22 cellular contexts compared by ENCODE assay signal in genomic region chr10:101529207-101529606, GRCh38. TPM values are rescaled to one million over a fixed set of nuclear protein-coding genes. Genes with fewer than 3 reads are reported as not detected.
DNase-seq lines count a peak whose midpoint lies in the region; ATAC-seq, FAIRE-seq and TF ChIP-seq lines count a peak whose summit lies in the region.
"Had no signal": no experiment of that assay in that cellular context is flagged by ENCODE, and none has a peak within 500 bp of the region (broad histone marks: within the 10 kb centered on the region; RNA-seq: fewer than 3 reads in every experiment).

No MANE protein-coding gene starts in this region.

- TF ChIP-seq POLR2A in IMR-90 (IDR thresholded peaks at IDR 0.05; ENCODE audit: low read depth, low read length) (no peak), H1 (IDR thresholded peaks at IDR 0.05; ENCODE audit: control extremely low read depth in 1 of 2, low read depth in 2 of 2, low read length in 2 of 2) (no peak)

- TF ChIP-seq RAD21 in IMR-90 (IDR thresholded peaks at IDR 0.05; ENCODE audit: low read length) (no peak), H1 (IDR thresholded peaks at IDR 0.05 in 1 of 2, conservative IDR thresholded peaks at IDR 0.05 in 1 of 2; ENCODE audit: low read depth in 2 of 2, low read length in 2 of 2) (no peak)

- dilution Hi-C loops in IMR-90 (cut with HindIII; ENCODE audit: low sequenced_read_pairs, unreplicated experiment): no loop called here

- no peaks in the 10 kb centered on the region for H3K27me3 Mint-ChIP-seq in mesothelial cell of epicardium (ENCODE audit: low read depth)
- H3K27me3 Mint-ChIP-seq in activated T-cell treated with anti-CD3 and anti-CD28 coated beads, Interleukin-2, amount 50 U/mL, for 72 hours (ENCODE audit: low read depth): no peaks in the 10 kb centered on the region
- H3K27me3 Mint-ChIP-seq: B cell had no signal

- H2BK5ac ChIP-seq in IMR-90 (ENCODE audit: low read depth, low read length, poor library complexity, severe bottlenecking) (no peak overlapping the region), H1 (ENCODE audit: low read depth, low read length) (no peak overlapping the region)

- no peak overlapping the region for H3K18ac ChIP-seq in IMR-90 (ENCODE audit: low read depth, low read length)
- no peak overlapping the region for H3K18ac ChIP-seq in H1 (ENCODE audit: extremely low read depth, low read length)

- H2BK120ac ChIP-seq in IMR-90 (ENCODE audit: low read depth, low read length): no peak overlapping the region
- H2BK120ac ChIP-seq in H1 (replicated peaks; ENCODE audit: low read depth, low read length): no peak overlapping the region

- no peaks in the 10 kb centered on the region for H3K9me2 ChIP-seq in Karpas-422 (replicated peaks; ENCODE audit: insufficient read depth, low read length)

- H3K79me2 ChIP-seq in H1 (ENCODE audit: control insufficient read depth in 1 of 2, insufficient read depth in 2 of 2, low read length in 2 of 2) (no peaks in the 10 kb centered on the region), Karpas-422 (ENCODE audit: low read length) (no peaks in the 10 kb centered on the region)

- H2AFZ ChIP-seq in IMR-90 (replicated peaks; ENCODE audit: low read length, poor library complexity) (no peak overlapping the region), H1 (ENCODE audit: low read length) (no peak overlapping the region), Karpas-422 (ENCODE audit: low read length) (no peak overlapping the region)

- H4K20me1 ChIP-seq in IMR-90 (ENCODE audit: insufficient read depth, low read length): no peaks in the 10 kb centered on the region
- no peaks in the 10 kb centered on the region for H4K20me1 ChIP-seq in H1 (replicated peaks in 1 of 2; ENCODE audit: control insufficient read depth in 1 of 2, insufficient read depth in 2 of 2, low read length in 2 of 2)
- no peaks in the 10 kb centered on the region for H4K20me1 ChIP-seq in Karpas-422 (ENCODE audit: insufficient read depth, low read depth, low read length)

- no peak overlapping the region; the same call in 1 of the 2 replicates for H2BK12ac ChIP-seq in H1 (ENCODE audit: low read depth, low read length)

- POLR2A ChIA-PET in A673 (lab: Charles Lee; ENCODE audit: low non-redundant PET) (no interaction called here), IMR-90 (lab: Charles Lee; ENCODE audit: unreplicated experiment) (no interaction called here), H1 (lab: Charles Lee; ENCODE audit: partially characterized antibody) (interaction anchor here (0.8 kb wide), 1 partner anchor 31 kb away, joined by 6 read pairs; no protein-coding TSS in a partner anchor)

- H3K4me1 Mint-ChIP-seq in mesothelial cell of epicardium: peaks cover 21% of the 10 kb centered on the region
- H3K4me1 Mint-ChIP-seq in activated T-cell treated with anti-CD3 and anti-CD28 coated beads, Interleukin-2, amount 50 U/mL, for 72 hours (ENCODE audit: low read depth): no peaks in the 10 kb centered on the region
- H3K4me1 Mint-ChIP-seq: B cell had no signal

- no peak overlapping the region for H3K9ac ChIP-seq in IMR-90 (ENCODE audit: low read depth, low read length)
- no peak overlapping the region for H3K9ac ChIP-seq in H1 (replicated peaks in 1 of 4; ENCODE audit: extremely low read depth in 1 of 4, low read depth in 3 of 4, low read length in 3 of 4)
- no peak overlapping the region for H3K9ac ChIP-seq in Karpas-422 (ENCODE audit: low read length)
- H3K9ac ChIP-seq: KMS-11 had no signal

- no peak overlapping the region for H3K4me3 Mint-ChIP-seq in mesothelial cell of epicardium
- no peak overlapping the region for H3K4me3 Mint-ChIP-seq in activated T-cell treated with anti-CD3 and anti-CD28 coated beads, Interleukin-2, amount 50 U/mL, for 72 hours
- H3K4me3 Mint-ChIP-seq: B cell had no signal

- no peak overlapping the region for H2BK20ac ChIP-seq in IMR-90 (ENCODE audit: low read depth, low read length)
- H2BK20ac ChIP-seq in H1 (ENCODE audit: low read length): no peak overlapping the region

- TF ChIP-seq CTCF in A673 (conservative IDR thresholded peaks at IDR 0.05; ENCODE audit: low read depth, low read length) (no peak), IMR-90 (conservative IDR thresholded peaks at IDR 0.05; ENCODE audit: low read depth, low read length) (no peak), H1 (IDR thresholded peaks at IDR 0.05; ENCODE audit: control extremely low read depth in 1 of 3, insufficient read depth in 1 of 3, low read depth in 1 of 3, low read length in 3 of 3) (no peak), mesothelial cell of epicardium (IDR thresholded peaks at IDR 0.05; ENCODE audit: unreplicated experiment) (no peak)

- H3K23me2 ChIP-seq in H1 (ENCODE audit: low read depth, low read length): no peaks in the 10 kb centered on the region

- H3K14ac ChIP-seq in IMR-90 (replicated peaks; ENCODE audit: low read depth, low read length): no peak overlapping the region
- no peak overlapping the region for H3K14ac ChIP-seq in H1 (ENCODE audit: insufficient read length)

- H3K23ac ChIP-seq in IMR-90 (ENCODE audit: low read depth, low read length) (no peak overlapping the region), H1 (ENCODE audit: insufficient read length) (no peak overlapping the region)

- H3K36me3 ChIP-seq in A673 (ENCODE audit: insufficient read depth, low read length, poor library complexity, severe bottlenecking) (no peaks in the 10 kb centered on the region), IMR-90 (ENCODE audit: control insufficient read depth, insufficient read depth, low read length) (peaks cover 9% of the 10 kb centered on the region), H1 (ENCODE audit: control insufficient read depth in 2 of 4, insufficient read depth in 4 of 4, low read length in 3 of 4) (peaks cover 0 to 2% (median 0%) of the 10 kb centered on the region in 4 experiments; a peak in 1 of 8 replicates), Karpas-422 (ENCODE audit: insufficient read depth, low read length) (no peaks in the 10 kb centered on the region)
- H3K36me3 ChIP-seq: HAP-1, SJCRH30 had no signal

- H3K9me1 ChIP-seq in IMR-90 (ENCODE audit: insufficient read depth, low read length): no peaks in the 10 kb centered on the region

- DNase-seq in A673 (ENCODE audit: low spot score): peak; percentile 41
- no peak for DNase-seq in IMR-90
- no peak for DNase-seq in H1 (ENCODE audit: low read depth in 1 of 2, low spot score in 2 of 2)
- DNase-seq in mesothelial cell of epicardium (ENCODE audit: low spot score in 2 of 2, unreplicated experiment in 2 of 2): no peak
- no peak for DNase-seq in Karpas-422
- DNase-seq in activated T-cell treated with anti-CD3 and anti-CD28 coated beads, Interleukin-2, amount 50 U/mL, for 72 hours: no peak
- DNase-seq: 8988T, NCI-H1105, NCI-H146, NCI-H2029, NCI-H226, NCI-H510A treated with DMSO at 0.1 percent for 48 hours, NCI-H748 treated with DMSO at 0.1 percent for 48 hours had no signal

- H3K9me3 ChIP-seq in A673 (ENCODE audit: low read depth, low read length, poor library complexity, severe bottlenecking) (no peaks in the 10 kb centered on the region), IMR-90 (ENCODE audit: control insufficient read depth, insufficient read depth, low read length) (no peaks in the 10 kb centered on the region), H1 (ENCODE audit: insufficient read depth in 2 of 2, low read depth in 1 of 2, low read length in 1 of 2) (no peaks in the 10 kb centered on the region), Karpas-422 (ENCODE audit: low read length) (no peaks in the 10 kb centered on the region)
- H3K9me3 ChIP-seq: HAP-1, SJCRH30 had no signal

- H2AK9ac ChIP-seq in IMR-90 (replicated peaks; ENCODE audit: low read depth, low read length, poor library complexity): no peak overlapping the region

- peak overlapping the region; percentile 60 for H3K27ac Mint-ChIP-seq in mesothelial cell of epicardium
- no peak overlapping the region for H3K27ac Mint-ChIP-seq in activated T-cell treated with anti-CD3 and anti-CD28 coated beads, Interleukin-2, amount 50 U/mL, for 72 hours
- H3K27ac Mint-ChIP-seq: B cell had no signal

- H3K27ac ChIP-seq in A673 (ENCODE audit: low read depth, low read length, poor library complexity, severe bottlenecking): no peak overlapping the region
- H3K27ac ChIP-seq in IMR-90 (ENCODE audit: insufficient read depth, low read length): no peak overlapping the region
- no peak overlapping the region for H3K27ac ChIP-seq in H1 (ENCODE audit: low read depth, low read length)
- H3K27ac ChIP-seq in Karpas-422 (ENCODE audit: low read length): no peak overlapping the region
- H3K27ac ChIP-seq: HL-60, KMS-11, SJCRH30 had no signal

- H3K4me3 ChIP-seq in A673 (ENCODE audit: low read depth, low read length, poor library complexity, severe bottlenecking) (no peak overlapping the region), IMR-90 (ENCODE audit: insufficient read depth, low read depth, low read length) (no peak overlapping the region), H1 (ENCODE audit: extremely low read depth in 1 of 4, insufficient read depth in 2 of 4, low read depth in 3 of 4, low read length in 4 of 4) (peak overlapping the region in 1 of 4 experiments; percentile 4; a peak in 1 of 8 replicates), Karpas-422 (ENCODE audit: low read length) (no peak overlapping the region)
- H3K4me3 ChIP-seq: HAP-1, SJCRH30 had no signal

- ATAC-seq in IMR-90 (ENCODE audit: low read depth): peak; percentile 17; the same call in 1 of the 2 replicates
- ATAC-seq in activated T-cell treated with anti-CD3 and anti-CD28 coated beads, Interleukin-2, amount 50 U/mL, for 72 hours (replicated peaks in 1 of 2): no peak
- ATAC-seq in GM21526 (IDR thresholded peaks at IDR 0.05; ENCODE audit: low FRiP score, unreplicated experiment): no peak
- ATAC-seq in HG02970 (IDR thresholded peaks at IDR 0.05; ENCODE audit: low FRiP score, unreplicated experiment): no peak
- ATAC-seq: Panc1 had no signal

- FAIRE-seq in H1 (lab: Jason Lieb, UNC): no peak
- FAIRE-seq: GM19239 had no signal

- H2BK15ac ChIP-seq in IMR-90 (ENCODE audit: low read depth, low read length) (no peak overlapping the region), H1 (ENCODE audit: low read length) (no peak overlapping the region)

- no peak for TF ChIP-seq EP300 in H1 (IDR thresholded peaks at IDR 0.05; ENCODE audit: borderline replicate concordance in 1 of 2, low read depth in 2 of 2, low read length in 2 of 2)

- CTCF ChIA-PET in A673 (lab: Charles Lee) (no interaction called here), IMR-90 (lab: Yijun Ruan, JAX) (interaction anchor here (0.6 kb wide), 1 partner anchor 62 kb away, joined by 4 read pairs; no protein-coding TSS in a partner anchor), H1 (lab: Charles Lee; ENCODE audit: partially characterized antibody) (interaction anchor here (0.6 to 10.1 kb wide), 10 partner anchors 8 to 362 kb away, joined by 3 to 60 read pairs (median 3); no protein-coding TSS in a partner anchor)

- no peak overlapping the region for H3K4ac ChIP-seq in IMR-90 (ENCODE audit: low read depth, low read length)
- no peak overlapping the region for H3K4ac ChIP-seq in H1 (replicated peaks; ENCODE audit: insufficient read length, low read depth, low read length)

- H3K4me2 ChIP-seq in IMR-90 (ENCODE audit: low read depth, low read length) (no peak overlapping the region), H1 (ENCODE audit: insufficient read depth in 1 of 2, low read depth in 2 of 2, low read length in 2 of 2) (no peak overlapping the region; a peak in 1 of 4 replicates), Karpas-422 (ENCODE audit: low read depth, low read length, poor library complexity, severe bottlenecking) (no peak overlapping the region)
- H3K4me2 ChIP-seq: KMS-11 had no signal

- H3K4me1 ChIP-seq in A673 (ENCODE audit: insufficient read depth, low read length, poor library complexity, severe bottlenecking): peaks cover 14% of the 10 kb centered on the region
- no peaks in the 10 kb centered on the region for H3K4me1 ChIP-seq in IMR-90 (ENCODE audit: control insufficient read depth, insufficient read depth, low read length)
- H3K4me1 ChIP-seq in H1 (replicated peaks in 1 of 4; ENCODE audit: control insufficient read depth in 3 of 4, insufficient read depth in 4 of 4, low read length in 3 of 4): peaks cover 0 to 6% (median 3%) of the 10 kb centered on the region in 4 experiments; a peak in 3 of 7 replicates
- peaks cover 9% of the 10 kb centered on the region for H3K4me1 ChIP-seq in Karpas-422 (ENCODE audit: low read length)

- BruUV-seq in A673 (replicated peaks; lab: Mats Ljungman, UMichigan): no TSS peak
- no TSS peak for BruUV-seq in IMR-90 (replicated peaks; lab: Mats Ljungman, UMichigan)

- no peak overlapping the region for H2AK5ac ChIP-seq in IMR-90 (ENCODE audit: low read depth, low read length)
- H2AK5ac ChIP-seq in H1 (ENCODE audit: low read depth, low read length): no peak overlapping the region

- intact Hi-C loops in A673 (cut with micrococcal nuclease; ENCODE audit: unreplicated experiment): no loop called here
- intact Hi-C loops in IMR-90 (cut with micrococcal nuclease): no loop called here

- H3K56ac ChIP-seq in IMR-90 (ENCODE audit: extremely low read depth, insufficient read depth, low read length): no peak overlapping the region
- H3K56ac ChIP-seq in H1 (replicated peaks; ENCODE audit: insufficient read length, low read depth, low read length): peak overlapping the region; percentile 3

- H4K91ac ChIP-seq in IMR-90 (ENCODE audit: insufficient read depth, low read depth, low read length) (no peak overlapping the region), H1 (replicated peaks; ENCODE audit: insufficient read length, low read length) (no peak overlapping the region)

- in situ Hi-C loops in IMR-90 (cut with MboI; ENCODE audit: low sequenced_read_pairs): no loop called here

- no peak overlapping the region for H4K5ac ChIP-seq in IMR-90 (ENCODE audit: low read depth, low read length)
- no peak overlapping the region for H4K5ac ChIP-seq in H1 (ENCODE audit: insufficient read length, low read depth, low read length)

- no peaks in the 10 kb centered on the region for H3K79me1 ChIP-seq in IMR-90 (ENCODE audit: low read depth in 1 of 2, low read length in 2 of 2)
- H3K79me1 ChIP-seq in H1 (ENCODE audit: low read depth, low read length): no peaks in the 10 kb centered on the region

- no CpG with 5 or more reads among the region's 1 CpG for WGBS in IMR-90 (ENCODE audit: extremely low coverage in 2 of 2, insufficient read length in 1 of 2), 2 experiments
- 73% methylated on average over 1 of the region's 1 CpG; no CpG with 5 or more reads in 1 of the 2 experiments for WGBS in H1 (ENCODE audit: extremely low coverage in 1 of 2, insufficient coverage in 1 of 2, insufficient read length in 1 of 2, insufficient replicate concordance in 2 of 2, low coverage in 1 of 2, low lambda C conversion rate in 2 of 2, missing lambda C conversion rate in 1 of 2), 2 experiments

- H3K36me3 Mint-ChIP-seq in mesothelial cell of epicardium: peaks cover 11% of the 10 kb centered on the region
- H3K36me3 Mint-ChIP-seq in activated T-cell treated with anti-CD3 and anti-CD28 coated beads, Interleukin-2, amount 50 U/mL, for 72 hours (ENCODE audit: insufficient read depth in 2 of 2): no peaks in the 10 kb centered on the region

- no peak overlapping the region for H4K8ac ChIP-seq in IMR-90 (ENCODE audit: low read depth in 2 of 2, low read length in 2 of 2)
- H4K8ac ChIP-seq in H1 (ENCODE audit: extremely low read depth, insufficient read depth, low read length): no peak overlapping the region

- H3K9me3 Mint-ChIP-seq in mesothelial cell of epicardium: no peaks in the 10 kb centered on the region
- H3K9me3 Mint-ChIP-seq in activated T-cell treated with anti-CD3 and anti-CD28 coated beads, Interleukin-2, amount 50 U/mL, for 72 hours: no peaks in the 10 kb centered on the region

- H3K27me3 ChIP-seq in A673 (replicated peaks; ENCODE audit: insufficient read depth, low read depth, low read length, poor library complexity): no peaks in the 10 kb centered on the region
- no peaks in the 10 kb centered on the region for H3K27me3 ChIP-seq in IMR-90 (ENCODE audit: control insufficient read depth, insufficient read depth, low read length)
- H3K27me3 ChIP-seq in H1 (replicated peaks in 1 of 4; ENCODE audit: control insufficient read depth in 3 of 4, extremely low read depth in 1 of 4, insufficient read depth in 3 of 4, low read length in 3 of 4): no peaks in the 10 kb centered on the region
- no peaks in the 10 kb centered on the region for H3K27me3 ChIP-seq in Karpas-422 (ENCODE audit: low read length)
- H3K27me3 ChIP-seq: SJCRH30 had no signal

RNA-seq across cellular contexts. Expression of gene POLL, which starts 58.9 kb away (rescaled TPM):
- 27.2 and 30.6 TPM in 2 replicates for total RNA-seq in A673 (2021)
- 6.1 and 6.3 TPM in 2 replicates for total RNA-seq in IMR-90 (2012; rRNA removed)
- polyA plus RNA-seq in IMR-90 (2012; rRNA removed): 23.7 TPM in 2 replicates
- 15.7 and 21.1 TPM in 2 replicates for polyA plus RNA-seq in IMR-90 (2012; cell fraction: cytosol; rRNA removed)
- 57.9 and 115 TPM in 2 replicates for polyA plus RNA-seq in IMR-90 (2012; cell fraction: nucleus; rRNA removed; ENCODE audit: low replicate concordance)
- total RNA-seq in H1 (2021; fragmentation: NEBNext Ultra II Directional; extraction: Animal tissue kit (Norgen Biotek cat#: 25700)): 26.1 and 26.8 TPM in 2 replicates
- 45.9 and 69.5 TPM in 2 replicates for polyA plus RNA-seq in H1 (2011; rRNA removed)
- 40.2 TPM for polyA plus RNA-seq in H1 (2011; cell fraction: cytosol; rRNA removed)
- 78.2 TPM for polyA plus RNA-seq in H1 (2011; cell fraction: nucleus; rRNA removed)
- polyA plus RNA-seq in H1 (2012, experiment 1 of 2): 22.9 to 29.5 TPM (median 25.5 TPM) in 4 replicates
- polyA plus RNA-seq in H1 (2012, experiment 2 of 2): 21.8 TPM
- 16.7 TPM for polyA plus RNA-seq in H1 (2013, experiment 1 of 2)
- 14.7 TPM for polyA plus RNA-seq in H1 (2013, experiment 2 of 2)
- 41.7 and 64.6 TPM in 2 replicates for polyA minus RNA-seq in H1 (2011; rRNA and poly(A)+ RNA removed)
- 26.7 TPM for polyA minus RNA-seq in H1 (2011; cell fraction: cytosol; rRNA and poly(A)+ RNA removed)
- polyA minus RNA-seq in H1 (2011; cell fraction: nucleus; rRNA and poly(A)+ RNA removed): 46.5 TPM
- total RNA-seq in mesothelial cell of epicardium: 44.5 to 47.3 TPM (median 46.6 TPM) in 3 replicates
- 8.5 and 18.8 TPM in 2 replicates for total RNA-seq in Karpas-422 (2014; rRNA removed; shearing (Covaris generic); ENCODE audit: low replicate concordance)
- total RNA-seq in activated T-cell treated with anti-CD3 and anti-CD28 coated beads, Interleukin-2, amount 50 U/mL, for 72 hours: 10 to 100 TPM; 34.8 to 38.0 TPM

RNA-seq across cellular contexts. Expression of gene DPCD, which starts 58.9 kb away (rescaled TPM):
- 32.5 and 35.4 TPM in 2 replicates for total RNA-seq in A673 (2021)
- total RNA-seq in IMR-90 (2012; rRNA removed): 59.1 and 113 TPM in 2 replicates
- 66.1 and 73.7 TPM in 2 replicates for polyA plus RNA-seq in IMR-90 (2012; rRNA removed)
- polyA plus RNA-seq in IMR-90 (2012; cell fraction: cytosol; rRNA removed): 44.0 and 79.1 TPM in 2 replicates
- 13.5 and 48.7 TPM in 2 replicates for polyA plus RNA-seq in IMR-90 (2012; cell fraction: nucleus; rRNA removed; ENCODE audit: low replicate concordance)
- total RNA-seq in H1 (2021; fragmentation: NEBNext Ultra II Directional; extraction: Animal tissue kit (Norgen Biotek cat#: 25700)): 18.8 and 21.2 TPM in 2 replicates
- polyA plus RNA-seq in H1 (2011; rRNA removed): 25.2 and 31.4 TPM in 2 replicates
- 46.4 TPM for polyA plus RNA-seq in H1 (2011; cell fraction: cytosol; rRNA removed)
- polyA plus RNA-seq in H1 (2011; cell fraction: nucleus; rRNA removed): 19.5 TPM
- 31.3 to 40.4 TPM (median 36.3 TPM) in 4 replicates for polyA plus RNA-seq in H1 (2012, experiment 1 of 2)
- 12.0 TPM for polyA plus RNA-seq in H1 (2012, experiment 2 of 2)
- polyA plus RNA-seq in H1 (2013, experiment 1 of 2): 23.2 TPM
- 25.8 TPM for polyA plus RNA-seq in H1 (2013, experiment 2 of 2)
- polyA minus RNA-seq in H1 (2011; rRNA and poly(A)+ RNA removed): 10.9 and 16.1 TPM in 2 replicates
- polyA minus RNA-seq in H1 (2011; cell fraction: cytosol; rRNA and poly(A)+ RNA removed): 4.7 TPM
- 6.5 TPM for polyA minus RNA-seq in H1 (2011; cell fraction: nucleus; rRNA and poly(A)+ RNA removed)
- 23.0 to 23.8 TPM (median 23.0 TPM) in 3 replicates for total RNA-seq in mesothelial cell of epicardium
- total RNA-seq in Karpas-422 (2014; rRNA removed; shearing (Covaris generic); ENCODE audit: low replicate concordance): 12.8 and 15.7 TPM in 2 replicates
- 1 to 10 TPM; 4.5 to 4.7 TPM for total RNA-seq in activated T-cell treated with anti-CD3 and anti-CD28 coated beads, Interleukin-2, amount 50 U/mL, for 72 hours
